2 cellular contexts compared by ENCODE assay signal in genomic region chr5:95985249-95985648, GRCh38.
TF ChIP-seq lines count a peak whose summit lies in the region.

No MANE protein-coding gene starts in this region.

TF ChIP-seq in GM23338, 12 proteins besides CTCF, POLR2A, EP300 and RAD21:
- TF ChIP-seq, protein P1, sequence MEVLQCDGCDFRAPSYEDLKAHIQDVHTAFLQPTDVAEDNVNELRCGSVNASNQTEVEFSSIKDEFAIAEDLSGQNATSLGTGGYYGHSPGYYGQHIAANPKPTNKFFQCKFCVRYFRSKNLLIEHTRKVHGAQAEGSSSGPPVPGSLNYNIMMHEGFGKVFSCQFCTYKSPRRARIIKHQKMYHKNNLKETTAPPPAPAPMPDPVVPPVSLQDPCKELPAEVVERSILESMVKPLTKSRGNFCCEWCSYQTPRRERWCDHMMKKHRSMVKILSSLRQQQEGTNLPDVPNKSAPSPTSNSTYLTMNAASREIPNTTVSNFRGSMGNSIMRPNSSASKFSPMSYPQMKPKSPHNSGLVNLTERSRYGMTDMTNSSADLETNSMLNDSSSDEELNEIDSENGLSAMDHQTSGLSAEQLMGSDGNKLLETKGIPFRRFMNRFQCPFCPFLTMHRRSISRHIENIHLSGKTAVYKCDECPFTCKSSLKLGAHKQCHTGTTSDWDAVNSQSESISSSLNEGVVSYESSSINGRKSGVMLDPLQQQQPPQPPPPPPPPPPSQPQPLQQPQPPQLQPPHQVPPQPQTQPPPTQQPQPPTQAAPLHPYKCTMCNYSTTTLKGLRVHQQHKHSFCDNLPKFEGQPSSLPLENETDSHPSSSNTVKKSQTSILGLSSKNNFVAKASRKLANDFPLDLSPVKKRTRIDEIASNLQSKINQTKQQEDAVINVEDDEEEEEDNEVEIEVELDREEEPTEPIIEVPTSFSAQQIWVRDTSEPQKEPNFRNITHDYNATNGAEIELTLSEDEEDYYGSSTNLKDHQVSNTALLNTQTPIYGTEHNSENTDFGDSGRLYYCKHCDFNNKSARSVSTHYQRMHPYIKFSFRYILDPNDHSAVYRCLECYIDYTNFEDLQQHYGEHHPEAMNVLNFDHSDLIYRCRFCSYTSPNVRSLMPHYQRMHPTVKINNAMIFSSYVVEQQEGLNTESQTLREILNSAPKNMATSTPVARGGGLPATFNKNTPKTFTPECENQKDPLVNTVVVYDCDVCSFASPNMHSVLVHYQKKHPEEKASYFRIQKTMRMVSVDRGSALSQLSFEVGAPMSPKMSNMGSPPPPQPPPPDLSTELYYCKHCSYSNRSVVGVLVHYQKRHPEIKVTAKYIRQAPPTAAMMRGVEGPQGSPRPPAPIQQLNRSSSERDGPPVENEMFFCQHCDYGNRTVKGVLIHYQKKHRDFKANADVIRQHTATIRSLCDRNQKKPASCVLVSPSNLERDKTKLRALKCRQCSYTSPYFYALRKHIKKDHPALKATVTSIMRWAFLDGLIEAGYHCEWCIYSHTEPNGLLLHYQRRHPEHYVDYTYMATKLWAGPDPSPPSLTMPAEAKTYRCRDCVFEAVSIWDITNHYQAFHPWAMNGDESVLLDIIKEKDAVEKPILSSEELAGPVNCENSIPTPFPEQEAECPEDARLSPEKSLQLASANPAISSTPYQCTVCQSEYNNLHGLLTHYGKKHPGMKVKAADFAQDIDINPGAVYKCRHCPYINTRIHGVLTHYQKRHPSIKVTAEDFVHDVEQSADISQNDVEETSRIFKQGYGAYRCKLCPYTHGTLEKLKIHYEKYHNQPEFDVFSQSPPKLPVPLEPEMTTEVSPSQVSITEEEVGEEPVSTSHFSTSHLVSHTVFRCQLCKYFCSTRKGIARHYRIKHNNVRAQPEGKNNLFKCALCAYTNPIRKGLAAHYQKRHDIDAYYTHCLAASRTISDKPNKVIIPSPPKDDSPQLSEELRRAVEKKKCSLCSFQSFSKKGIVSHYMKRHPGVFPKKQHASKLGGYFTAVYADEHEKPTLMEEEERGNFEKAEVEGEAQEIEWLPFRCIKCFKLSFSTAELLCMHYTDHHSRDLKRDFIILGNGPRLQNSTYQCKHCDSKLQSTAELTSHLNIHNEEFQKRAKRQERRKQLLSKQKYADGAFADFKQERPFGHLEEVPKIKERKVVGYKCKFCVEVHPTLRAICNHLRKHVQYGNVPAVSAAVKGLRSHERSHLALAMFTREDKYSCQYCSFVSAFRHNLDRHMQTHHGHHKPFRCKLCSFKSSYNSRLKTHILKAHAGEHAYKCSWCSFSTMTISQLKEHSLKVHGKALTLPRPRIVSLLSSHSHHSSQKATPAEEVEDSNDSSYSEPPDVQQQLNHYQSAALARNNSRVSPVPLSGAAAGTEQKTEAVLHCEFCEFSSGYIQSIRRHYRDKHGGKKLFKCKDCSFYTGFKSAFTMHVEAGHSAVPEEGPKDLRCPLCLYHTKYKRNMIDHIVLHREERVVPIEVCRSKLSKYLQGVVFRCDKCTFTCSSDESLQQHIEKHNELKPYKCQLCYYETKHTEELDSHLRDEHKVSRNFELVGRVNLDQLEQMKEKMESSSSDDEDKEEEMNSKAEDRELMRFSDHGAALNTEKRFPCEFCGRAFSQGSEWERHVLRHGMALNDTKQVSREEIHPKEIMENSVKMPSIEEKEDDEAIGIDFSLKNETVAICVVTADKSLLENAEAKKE (CRISPR knock-in tag; IDR thresholded peaks at IDR 0.05): no peak
- no peak for TF ChIP-seq ZNF331 (CRISPR knock-in tag; IDR thresholded peaks at IDR 0.05; ENCODE audit: low read depth)

TF ChIP-seq in HepG2, 621 proteins besides CTCF, POLR2A, EP300 and RAD21 (continued from another document):
- TF ChIP-seq ZNF251 (CRISPR knock-in tag; IDR thresholded peaks at IDR 0.05): no peak
